Comparison of ENCODE assay signal across 12 cellular contexts in genomic region chr4:37754410-37755185, GRCh38.
DNase-seq lines count a peak whose midpoint lies in the region; ATAC-seq, FAIRE-seq and TF ChIP-seq lines count a peak whose summit lies in the region.
"Had no signal": no experiment of that assay in that cellular context is flagged by ENCODE, and none has a peak within 500 bp of the region (broad histone marks: within the 10 kb centered on the region; RNA-seq: fewer than 3 reads in every experiment).

No MANE protein-coding gene starts in this region.

- H3K9me3 ChIP-seq in mammary epithelial cell (replicated peaks; ENCODE audit: insufficient read depth, low read length) (no peaks in the 10 kb centered on the region), HepG2 (ENCODE audit: low read length) (no peaks in the 10 kb centered on the region)

- H3K4me3 ChIP-seq in mammary epithelial cell (replicated peaks in 1 of 3; ENCODE audit: insufficient read depth in 1 of 3, low read depth in 2 of 3, low read length in 3 of 3) (no peak overlapping the region), HepG2 (replicated peaks in 1 of 3; ENCODE audit: insufficient read depth in 1 of 3, low read depth in 2 of 3, low read length in 3 of 3) (0 out of 6 replicates have a peak overlapping the region, but pooled peaks of 1 of the 3 experiments have one; percentile 17)

- H3K4me1 ChIP-seq in mammary epithelial cell (ENCODE audit: insufficient read depth, low read length) (peaks cover 10% of the 10 kb centered on the region), HepG2 (ENCODE audit: insufficient read depth, low read length) (peaks cover 30% of the 10 kb centered on the region)

- intact Hi-C loops in MCF 10A (cut with micrococcal nuclease) (no loop called here), mammary epithelial cell (cut with micrococcal nuclease) (no loop called here), HepG2 (cut with micrococcal nuclease; ENCODE audit: unreplicated experiment) (no loop called here)

- H3K4me2 ChIP-seq in mammary epithelial cell (ENCODE audit: insufficient read depth, low read depth, low read length) (no peak overlapping the region), HepG2 (ENCODE audit: low read depth, low read length) (peak overlapping the region; percentile 38)

- no peaks in the 10 kb centered on the region for H3K9me3 Mint-ChIP-seq in MCF 10A (ENCODE audit: unreplicated experiment)

- FAIRE-seq in HepG2 (lab: Jason Lieb, UNC), result no peak

- WGBS in mammary epithelial cell (ENCODE audit: low coverage, missing lambda C conversion rate), result 79% methylated on average over 6 of the region's 6 CpGs
- 49% methylated on average over 6 of the region's 6 CpGs for WGBS in HepG2 (ENCODE audit: low lambda C conversion rate)

- H3K36me3 ChIP-seq in mammary epithelial cell (ENCODE audit: insufficient read depth, low read length), result no peaks in the 10 kb centered on the region
- no peaks in the 10 kb centered on the region for H3K36me3 ChIP-seq in HepG2 (replicated peaks in 1 of 2; ENCODE audit: control insufficient read depth in 1 of 2, insufficient read depth in 2 of 2, low read length in 2 of 2)

- dilution Hi-C loops in mammary epithelial cell (cut with HindIII; ENCODE audit: low sequenced_read_pairs), result loop anchor here (5.0 kb wide), 1 partner anchor 33 kb away; no protein-coding TSS in a partner anchor

- H3K27me3 ChIP-seq in mammary epithelial cell (ENCODE audit: insufficient read depth, low read length), result no peaks in the 10 kb centered on the region
- H3K27me3 ChIP-seq in HepG2 (ENCODE audit: control insufficient read depth in 1 of 2, insufficient read depth in 2 of 2, low read length in 2 of 2), result peaks cover 0 to 2% of the 10 kb centered on the region in 2 experiments; a peak in 1 of 5 replicates

- peaks cover 21% of the 10 kb centered on the region for H3K4me1 Mint-ChIP-seq in MCF 10A (ENCODE audit: insufficient read depth, unreplicated experiment)

- H3K9ac ChIP-seq in mammary epithelial cell (ENCODE audit: insufficient read depth, low read length), result no peak overlapping the region
- no peak overlapping the region for H3K9ac ChIP-seq in HepG2 (ENCODE audit: insufficient read depth, low read depth, low read length)

- TF ChIP-seq EP300 in HepG2 (IDR thresholded peaks at IDR 0.05; ENCODE audit: low read depth in 2 of 2, low read length in 2 of 2) (no peak), HepG2 (CRISPR knock-in tag; IDR thresholded peaks at IDR 0.05; ENCODE audit: borderline replicate concordance) (no peak)

- in situ Hi-C loops in mammary epithelial cell (cut with MboI; ENCODE audit: low sequenced_read_pairs in 2 of 2) (no loop called here), HepG2 (cut with HindIII; ENCODE audit: extremely low pct_ligation_motif_present, low pct_unique_long_range_greater_than_20kb) (no loop called here)

- H3K27ac Mint-ChIP-seq in MCF 10A (ENCODE audit: low read depth, unreplicated experiment), result peak overlapping the region; percentile 2

- H3K4me3 Mint-ChIP-seq in MCF 10A (ENCODE audit: unreplicated experiment), result no peak overlapping the region

- no peak overlapping the region for H3K27ac ChIP-seq in mammary epithelial cell (ENCODE audit: insufficient read depth, low read depth, low read length)
- no peak overlapping the region for H3K27ac ChIP-seq in HepG2 (ENCODE audit: extremely low read length, insufficient read depth, low read length)

- ATAC-seq in HepG2, result peak; percentile 40; the same call in 2 of the 3 replicates
- ATAC-seq in HG03469 (IDR thresholded peaks at IDR 0.05; ENCODE audit: unreplicated experiment), result no peak
- ATAC-seq: activated CD4-positive, CD25-positive, alpha-beta regulatory T cell treated with anti-CD3 and anti-CD28 coated beads, Interleukin-2, amount 50 U/mL, for 24 hours; esophagus mucosa had no signal

- BruUV-seq in MCF 10A (replicated peaks; lab: Mats Ljungman, UMichigan) (no TSS peak), mammary epithelial cell (replicated peaks; lab: Mats Ljungman, UMichigan) (no TSS peak), HepG2 (replicated peaks; lab: Mats Ljungman, UMichigan) (no TSS peak)

- no peaks in the 10 kb centered on the region for H3K36me3 Mint-ChIP-seq in MCF 10A (ENCODE audit: insufficient read depth, unreplicated experiment)

- H4K20me1 ChIP-seq in mammary epithelial cell (ENCODE audit: insufficient read depth, low read length) (no peaks in the 10 kb centered on the region), HepG2 (ENCODE audit: insufficient read depth, low read length) (no peaks in the 10 kb centered on the region)

- no peak for TF ChIP-seq CTCF in MCF 10A (IDR thresholded peaks at IDR 0.05; ENCODE audit: unreplicated experiment)
- TF ChIP-seq CTCF in mammary epithelial cell (conservative IDR thresholded peaks at IDR 0.05 in 1 of 2, IDR thresholded peaks at IDR 0.05 in 1 of 2; ENCODE audit: extremely low read depth in 1 of 2, insufficient read depth in 1 of 2, low read depth in 1 of 2, low read length in 2 of 2), result no peak
- no peak for TF ChIP-seq CTCF in HepG2 (CRISPR knock-in tag; IDR thresholded peaks at IDR 0.05)

- no peak for TF ChIP-seq POLR2A in HepG2 (IDR thresholded peaks at IDR 0.05; ENCODE audit: insufficient read depth in 1 of 2, low read depth in 2 of 2, low read length in 2 of 2)

- no peak for TF ChIP-seq RAD21 in HepG2 (CRISPR knock-in tag; IDR thresholded peaks at IDR 0.05)

- H2AFZ ChIP-seq in mammary epithelial cell (ENCODE audit: low read depth, low read length) (no peak overlapping the region), HepG2 (ENCODE audit: low read length) (no peak overlapping the region)

- no peaks in the 10 kb centered on the region for H3K79me2 ChIP-seq in mammary epithelial cell (ENCODE audit: insufficient read depth, low read length)
- H3K79me2 ChIP-seq in HepG2 (ENCODE audit: insufficient read depth, low read length), result no peaks in the 10 kb centered on the region

- H3K27me3 Mint-ChIP-seq in MCF 10A (ENCODE audit: insufficient read depth, unreplicated experiment), result no peaks in the 10 kb centered on the region

- CTCF ChIA-PET in MCF 10A (lab: Yijun Ruan, JAX) (interaction anchor here (0.7 to 1.3 kb wide), 5 partner anchors 13 to 95 kb away, joined by 3 to 4 read pairs (median 4); no protein-coding TSS in a partner anchor), mammary epithelial cell (lab: Charles Lee; ENCODE audit: low non-redundant PET) (no interaction called here), HepG2 (lab: Yijun Ruan, JAX; ENCODE audit: low intra/inter-chr PET ratio, low total read pairs) (no interaction called here)

- DNase-seq in MCF 10A (ENCODE audit: unreplicated experiment) (no peak), mammary epithelial cell (no peak), OCI-M1 (lab: John Stamatoyannopoulos, UW) (peak; percentile 63), HepG2 (ENCODE audit: low spot score) (no peak), superior temporal gyrus (ENCODE audit: extremely low spot score) (peak; percentile 11), HK-2 (ENCODE audit: unreplicated experiment) (no peak), HT-29 (ENCODE audit: low spot score) (no peak)
- DNase-seq: NCI-H187 treated with DMSO at 0.1 percent for 48 hours; stimulated activated CD4-positive, alpha-beta T cell treated with anti-CD3 and anti-CD28 coated beads, Interleukin-1b, Interleukin-23, amount 100 ng/mL, for 48 hours had no signal

- POLR2A ChIA-PET in MCF 10A (lab: Yijun Ruan, JAX), result interaction anchor here (1.9 kb wide), 1 partner anchor 12 kb away, joined by 5 read pairs; no protein-coding TSS in a partner anchor
- POLR2A ChIA-PET in HepG2 (lab: Yijun Ruan, JAX), result no interaction called here

TF ChIP-seq in HepG2, 621 proteins besides CTCF, POLR2A, EP300 and RAD21 (continues in another document):
- TF ChIP-seq SSRP1 (CRISPR knock-in tag; IDR thresholded peaks at IDR 0.05) (no peak), ZNF460 (CRISPR knock-in tag; IDR thresholded peaks at IDR 0.05; ENCODE audit: borderline replicate concordance) (no peak), CHD4 (IDR thresholded peaks at IDR 0.05; ENCODE audit: borderline replicate concordance, low read length) (no peak)

Comparison
In these comparisons a context has a peak if more than half of its experiments do, and no peak if none do; other contexts are left out.
1. DNase-seq: peak in OCI-M1 (single experiment) and superior temporal gyrus (single experiment); none in MCF 10A (single experiment), mammary epithelial cell (single experiment), HepG2 (single experiment), HK-2 (single experiment) and HT-29 (single experiment).